In the genomic region with DNA sequence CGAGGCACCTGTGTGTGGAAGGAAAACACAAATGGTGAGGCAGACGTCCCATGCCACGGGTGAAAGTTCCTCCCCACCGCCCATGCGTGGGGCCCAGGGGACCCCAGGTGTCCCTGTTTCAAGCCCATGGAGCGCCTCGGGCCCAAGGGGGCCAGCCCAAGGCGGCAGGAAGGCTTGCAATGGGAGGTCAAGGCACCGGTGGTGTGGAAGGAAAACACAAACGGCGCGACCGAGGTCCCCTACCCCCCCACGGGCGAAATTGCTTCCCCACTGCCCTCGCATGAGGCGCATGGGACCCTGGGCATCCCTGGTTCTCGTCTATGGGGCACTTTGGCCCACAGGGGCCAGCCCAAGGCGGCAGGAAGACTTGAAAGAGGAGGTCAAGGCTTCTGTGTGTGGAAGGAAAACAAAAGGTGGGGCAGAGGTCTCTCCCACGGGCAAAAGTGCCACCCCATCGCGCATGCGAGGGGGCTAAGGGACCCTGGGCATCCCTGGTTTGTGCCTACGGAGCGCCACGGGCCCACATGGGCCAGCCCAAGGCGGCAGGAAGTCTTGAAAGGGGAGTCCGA, we compare ENCODE assay signal across 9 cellular contexts.
DNase-seq lines count a peak whose midpoint lies in the region; ATAC-seq and TF ChIP-seq lines count a peak whose summit lies in the region.
"Had no signal": no experiment of that assay in that cellular context is flagged by ENCODE, and none has a peak within 500 bp of the region (broad histone marks: within the 10 kb centered on the region; RNA-seq: fewer than 3 reads in every experiment).

No MANE protein-coding gene starts in this region.

- H3K4me3 Mint-ChIP-seq in CD14-positive monocyte: no peak overlapping the region

- peaks cover 68 to 95% (median 80%) of the 10 kb centered on the region in 7 donors for H3K9me3 Mint-ChIP-seq in CD14-positive monocyte

- no peak for TF ChIP-seq CTCF in CD14-positive monocyte (IDR thresholded peaks at IDR 0.05)
- TF ChIP-seq CTCF in RWPE2 (IDR thresholded peaks at IDR 0.05; ENCODE audit: poor library complexity, severe bottlenecking): no peak
- no peak for TF ChIP-seq CTCF in heart left ventricle (IDR thresholded peaks at IDR 0.05)

- H3K9me3 ChIP-seq in RWPE2 (ENCODE audit: severe bottlenecking) (peaks cover 5% of the 10 kb centered on the region), heart left ventricle (peaks cover 0 to 58% (median 21%) of the 10 kb centered on the region in 12 donors)

- intact Hi-C loops in CD14-positive monocyte (cut with micrococcal nuclease): no loop called here
- intact Hi-C loops in heart left ventricle (cut with DNase I): no loop called here
- intact Hi-C loops in posterior vena cava (cut with DNase I): no loop called here

- no peak for ATAC-seq in RWPE2 (ENCODE audit: low read depth)
- no peak for ATAC-seq in heart left ventricle
- ATAC-seq in GM18907 (IDR thresholded peaks at IDR 0.05; ENCODE audit: unreplicated experiment): no peak
- no peak for ATAC-seq in HG03432 (IDR thresholded peaks at IDR 0.05; ENCODE audit: unreplicated experiment)
- ATAC-seq: stimulated activated naive CD8-positive, alpha-beta T cell treated with anti-CD3 and anti-CD28 coated beads, Interleukin-15, Interleukin-2, amounts not matched to agents 100 U/mL and 50 U/mL, for 24 hours had no signal

- no peak overlapping the region for H3K4me3 ChIP-seq in RWPE2 (ENCODE audit: severe bottlenecking)
- no peak overlapping the region for H3K4me3 ChIP-seq in heart left ventricle

- H3K4me1 ChIP-seq in RWPE2 (ENCODE audit: insufficient read depth, poor library complexity, severe bottlenecking) (no peaks in the 10 kb centered on the region), heart left ventricle (no peaks in the 10 kb centered on the region)

- H3K27me3 ChIP-seq in RWPE2 (ENCODE audit: insufficient read depth, poor library complexity, severe bottlenecking) (no peaks in the 10 kb centered on the region), heart left ventricle (peaks cover 0 to 9% (median 0%) of the 10 kb centered on the region in 9 donors)

- no peak overlapping the region for H3K27ac Mint-ChIP-seq in CD14-positive monocyte

- TF ChIP-seq POLR2A in heart left ventricle (IDR thresholded peaks at IDR 0.05): no peak

- H3K27me3 Mint-ChIP-seq in CD14-positive monocyte (ENCODE audit: low read depth in 3 of 3): peaks cover 0 to 2% (median 0%) of the 10 kb centered on the region in 3 donors

- 44 to 54% (median 49%) methylated on average over 27 to 28 of the region's 28 CpGs for WGBS in heart left ventricle, 4 donors

- no peaks in the 10 kb centered on the region for H3K4me1 Mint-ChIP-seq in CD14-positive monocyte

- H3K36me3 ChIP-seq in RWPE2 (ENCODE audit: low read depth) (no peaks in the 10 kb centered on the region), heart left ventricle (no peaks in the 10 kb centered on the region)

- H3K36me3 Mint-ChIP-seq in CD14-positive monocyte: no peaks in the 10 kb centered on the region

- H3K27ac ChIP-seq in RWPE2 (ENCODE audit: poor library complexity, severe bottlenecking) (no peak overlapping the region), heart left ventricle (no peak overlapping the region)

- DNase-seq in CD14-positive monocyte (ENCODE audit: low spot score) (peak; percentile 39), RWPE2 (ENCODE audit: low spot score) (peak; percentile 34), heart left ventricle (peak in 4 of 5 donors; percentile 2 to 53 (median 8)), posterior vena cava (ENCODE audit: low spot score) (peak; percentile 61), SKM-1 treated with dmso at 0.1 percent for 144 hours (lab: John Stamatoyannopoulos, UW; ENCODE audit: unreplicated experiment) (no peak)
- DNase-seq: stimulated activated CD4-positive, alpha-beta T cell treated with anti-CD3 and anti-CD28 coated beads, Interleukin-4, amount 100 ng/mL, for 1 hour had no signal
